Comparison of ENCODE assay signal across 29 cellular contexts in the genomic region with DNA sequence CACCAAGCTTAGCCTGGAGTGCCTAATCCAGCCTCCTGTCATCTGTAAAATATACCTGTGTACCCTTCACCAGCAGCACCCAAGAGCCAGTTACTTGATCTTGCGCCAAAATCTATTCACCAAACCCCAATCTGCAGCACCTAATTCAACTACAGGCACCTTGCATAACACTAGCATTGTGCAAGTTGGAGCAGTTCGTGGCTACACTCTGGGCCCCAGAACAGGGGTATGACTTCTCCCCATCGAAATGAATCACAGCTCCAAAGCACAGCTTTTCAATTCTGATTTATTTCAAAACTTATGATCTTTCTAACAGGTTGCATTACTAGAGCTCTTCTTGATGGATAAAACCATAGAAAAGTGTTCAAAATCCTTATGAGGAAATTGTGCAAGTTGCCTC.
"Had no signal": no experiment of that assay in that cellular context is flagged by ENCODE, and none has a peak within 500 bp of the region (broad histone marks: within the 10 kb centered on the region; RNA-seq: fewer than 3 reads in every experiment).

No MANE protein-coding gene starts in this region.

- H3K27ac ChIP-seq: hepatocyte, left lung, lower lobe of right lung, neural progenitor cell, neutrophil, parathyroid adenoma, psoas muscle, right atrium auricular region, right lobe of liver, stomach, testis, thyroid gland, uterus had no signal

- H3K4me3 ChIP-seq: hepatocyte, left lung, lower lobe of right lung, neural progenitor cell, psoas muscle, right atrium auricular region, right lobe of liver, smooth muscle cell, stomach, testis, thyroid gland, uterus had no signal

- DNase-seq: kidney; left colon; left lung; lower lobe of right lung; mesendoderm; naive B cell; natural killer cell; nephron progenitor cell; occipital lobe; psoas muscle; right lobe of liver; stimulated activated CD4-positive, alpha-beta T cell treated with anti-CD3 and anti-CD28 coated beads, Interleukin-1b, Interleukin-23, amount 100 ng/mL, for 48 hours; stimulated activated CD4-positive, alpha-beta T cell treated with anti-CD3 and anti-CD28 coated beads, Interleukin-2, amount 100 ng/mL, for 48 hours; stimulated activated CD4-positive, alpha-beta T cell treated with anti-CD3 and anti-CD28 coated beads, Interleukin-4, amount 100 ng/mL, for 4 hours; stimulated activated CD8-positive, alpha-beta memory T cell treated with anti-CD3 and anti-CD28 coated beads, Interleukin-4, amount 100 ng/mL, for 48 hours; stimulated activated naive B cell treated with anti-CD40 and anti-IgM and Interleukin-4, amounts not matched to agents 10 μg/mL and 1 μg/mL and 100 μg/mL, for 72 hours; stimulated activated naive CD8-positive, alpha-beta T cell treated with anti-CD3 and anti-CD28 coated beads, Interleukin-15, Interleukin-2, amounts not matched to agents 100 U/mL and 50 U/mL, for 24 hours; stomach; testis; thyroid gland; trophoblast cell; uterus had no signal

- H3K27me3 ChIP-seq: hepatocyte, left lung, neural progenitor cell, neutrophil, right atrium auricular region, right lobe of liver, stomach, testis, thyroid gland, uterus had no signal

- ATAC-seq: left colon; natural killer cell; psoas muscle; right lobe of liver; stimulated activated naive B cell treated with anti-CD40 and anti-IgM and Interleukin-4, amounts not matched to agents 10 μg/mL and 1 μg/mL and 100 μg/mL, for 72 hours; stimulated activated naive CD8-positive, alpha-beta T cell treated with anti-CD3 and anti-CD28 coated beads, Interleukin-15, Interleukin-2, amounts not matched to agents 100 U/mL and 50 U/mL, for 24 hours had no signal

- H3K4me1 Mint-ChIP-seq: naive B cell; natural killer cell; nephron progenitor cell; neural progenitor cell; stimulated activated naive B cell treated with anti-CD40 and anti-IgM and Interleukin-4, amounts not matched to agents 10 μg/mL and 1 μg/mL and 100 μg/mL, for 72 hours had no signal

- H3K36me3 ChIP-seq: left lung, lower lobe of right lung, neural progenitor cell, neutrophil, right atrium auricular region, right lobe of liver, stomach, thyroid gland, uterus had no signal

- H3K9me3 Mint-ChIP-seq: nephron progenitor cell had no signal

- H3K9ac ChIP-seq: neural progenitor cell, parathyroid adenoma had no signal

- H3K36me3 Mint-ChIP-seq: mesothelial cell of epicardium; naive B cell; natural killer cell; neural progenitor cell; stimulated activated naive B cell treated with anti-CD40 and anti-IgM and Interleukin-4, amounts not matched to agents 10 μg/mL and 1 μg/mL and 100 μg/mL, for 72 hours had no signal

- H3K27ac Mint-ChIP-seq: mesothelial cell of epicardium; naive B cell; natural killer cell; nephron progenitor cell; neural progenitor cell; stimulated activated naive B cell treated with anti-CD40 and anti-IgM and Interleukin-4, amounts not matched to agents 10 μg/mL and 1 μg/mL and 100 μg/mL, for 72 hours had no signal

- H3K4me3 Mint-ChIP-seq: mesothelial cell of epicardium; naive B cell; natural killer cell; nephron progenitor cell; neural progenitor cell; stimulated activated naive B cell treated with anti-CD40 and anti-IgM and Interleukin-4, amounts not matched to agents 10 μg/mL and 1 μg/mL and 100 μg/mL, for 72 hours had no signal

- H3K4me2 ChIP-seq: hepatocyte, neural progenitor cell, smooth muscle cell had no signal

- H3K79me2 ChIP-seq: hepatocyte, parathyroid adenoma had no signal

- H3K4me1 ChIP-seq: left lung, lower lobe of right lung, neural progenitor cell, parathyroid adenoma, psoas muscle, right atrium auricular region, right lobe of liver, stomach, testis, thyroid gland, uterus had no signal

- H2AFZ ChIP-seq: hepatocyte, neural progenitor cell, parathyroid adenoma had no signal

- H3K9me3 ChIP-seq: left lung, lower lobe of right lung, neutrophil, psoas muscle, right atrium auricular region, right lobe of liver, stomach, testis, thyroid gland, uterus had no signal
